In the genomic region with DNA sequence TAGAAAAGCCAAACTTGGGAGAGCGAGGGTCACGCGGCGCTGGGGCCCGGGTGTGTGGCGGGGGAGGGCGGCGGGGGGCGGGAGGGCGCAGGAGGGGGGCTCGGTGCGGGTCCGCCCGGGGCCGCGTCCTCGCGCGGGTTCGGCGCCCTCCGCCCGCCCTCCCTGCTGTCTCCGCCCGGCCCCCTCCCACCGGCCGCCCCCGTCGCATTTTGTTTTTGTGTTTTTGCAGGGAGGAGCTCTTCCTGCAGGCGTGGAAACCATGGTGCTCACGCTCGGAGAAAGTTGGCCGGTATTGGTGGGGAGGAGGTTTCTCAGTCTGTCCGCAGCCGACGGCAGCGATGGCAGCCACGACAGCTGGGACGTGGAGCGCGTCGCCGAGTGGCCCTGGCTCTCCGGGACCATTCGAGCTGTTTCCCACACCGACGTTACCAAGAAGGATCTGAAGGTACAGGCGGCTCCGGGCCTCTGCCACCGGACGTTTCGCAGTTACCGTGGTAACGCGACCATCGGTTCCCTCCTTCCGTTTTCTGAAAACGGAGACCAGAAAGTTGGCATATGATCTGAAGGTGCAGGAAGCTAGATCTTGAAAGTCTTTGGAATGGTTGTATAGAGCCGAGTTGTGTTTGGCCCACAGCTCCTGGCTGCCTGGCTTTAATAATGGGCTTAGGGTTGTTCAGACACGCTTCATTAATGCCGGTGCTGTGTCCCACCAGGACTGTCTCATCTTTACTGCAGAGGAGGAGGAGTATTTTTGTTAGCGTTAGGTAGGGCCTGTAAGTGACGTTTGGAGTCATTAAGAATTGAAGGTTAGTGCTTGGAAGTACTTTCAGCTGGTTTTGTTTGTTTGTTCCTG, we compare ENCODE assay signal across 8 cellular contexts. TPM values are rescaled to one million over a fixed set of nuclear protein-coding genes. Genes with fewer than 3 reads are reported as not detected.
A peak's percentile ranks its signal among the peaks of the same experiment; 100 is the strongest.
DNase-seq lines count a peak whose midpoint lies in the region; ATAC-seq and TF ChIP-seq lines count a peak whose summit lies in the region.

No MANE protein-coding gene starts in this region.

- H3K36me3 ChIP-seq in ectodermal cell (ENCODE audit: control insufficient read depth, insufficient read depth, low read length): no peaks in the 10 kb centered on the region
- peaks cover 7 to 9% of the 10 kb centered on the region in 2 donors for H3K36me3 ChIP-seq in lung (ENCODE audit: control insufficient read depth in 2 of 2, insufficient read depth in 2 of 2, low read length in 2 of 2)

- no peaks in the 10 kb centered on the region for H3K27me3 Mint-ChIP-seq in activated CD8-positive, alpha-beta T cell treated with anti-CD3 and anti-CD28 coated beads, Interleukin-2, amount 10 ng/mL, durations not matched to agents 7 days and 5 days (ENCODE audit: low read depth)

- POLR2A ChIA-PET in HEK293T (lab: Yijun Ruan, JAX): interaction anchor here (0.6 to 2.1 kb wide), 9 partner anchors 9 to 263 kb away, joined by 3 to 9 read pairs (median 4); no protein-coding TSS in a partner anchor
- POLR2A ChIA-PET in activated CD8-positive, alpha-beta T cell treated with anti-CD3 and anti-CD28 coated beads, Interleukin-2, amount 10 ng/mL, durations not matched to agents 7 days and 5 days (lab: Charles Lee): interaction anchor here (0.6 to 3.2 kb wide), 20 partner anchors 8 to 405 kb away, joined by 3 to 24 read pairs (median 4); a partner anchor contains a TSS

- DNase-seq in GDM1 (lab: John Stamatoyannopoulos, UW) (peak; percentile 57), HEK293T (ENCODE audit: extremely low spot score) (peak; percentile 22), NCI-H226 (peak; percentile 39), lung (ENCODE audit: low spot score) (peak; percentile 70), OCI-M2 (lab: John Stamatoyannopoulos, UW; ENCODE audit: unreplicated experiment) (no peak)
- DNase-seq in activated CD8-positive, alpha-beta T cell treated with anti-CD3 and anti-CD28 coated beads, Interleukin-2, amount 10 ng/mL, durations not matched to agents 7 days and 5 days: peak; percentile 78
- peak; percentile 37 to 49 (median 45) for DNase-seq in stimulated activated CD4-positive, alpha-beta T cell treated with anti-CD3 and anti-CD28 coated beads, TNF-alpha, amount 100 ng/mL, for 48 hours (ENCODE audit: low read depth in 3 of 3)

- H3K27ac ChIP-seq in ectodermal cell (ENCODE audit: insufficient read depth, low read depth, low read length, poor library complexity, severe bottlenecking) (peak overlapping the region; percentile 78), lung (ENCODE audit: low read depth in 1 of 2, low read length in 1 of 2) (peak overlapping the region; percentile 98)

- TF ChIP-seq CTCF in lung (IDR thresholded peaks at IDR 0.05; ENCODE audit: control extremely low read depth, extremely low read depth): no peak

- CTCF ChIA-PET in HEK293T (lab: Yijun Ruan, JAX): interaction anchor here (0.6 kb wide), 1 partner anchor 41 kb away, joined by 7 read pairs; no protein-coding TSS in a partner anchor
- CTCF ChIA-PET in activated CD8-positive, alpha-beta T cell treated with anti-CD3 and anti-CD28 coated beads, Interleukin-2, amount 10 ng/mL, durations not matched to agents 7 days and 5 days (lab: Charles Lee): interaction anchor here (0.6 to 2.9 kb wide), 9 partner anchors 26 to 253 kb away, joined by 3 to 17 read pairs (median 4); no protein-coding TSS in a partner anchor

- ATAC-seq in activated CD8-positive, alpha-beta T cell treated with anti-CD3 and anti-CD28 coated beads, Interleukin-2, amount 10 ng/mL, durations not matched to agents 7 days and 5 days: peak; percentile 19
- peak; percentile 2 for ATAC-seq in lung (ENCODE audit: insufficient read depth, low FRiP score)

- H3K9me3 Mint-ChIP-seq in activated CD8-positive, alpha-beta T cell treated with anti-CD3 and anti-CD28 coated beads, Interleukin-2, amount 10 ng/mL, durations not matched to agents 7 days and 5 days (ENCODE audit: insufficient read depth): peaks cover 26% of the 10 kb centered on the region

- peak overlapping the region; percentile 96 for H3K4me3 Mint-ChIP-seq in activated CD8-positive, alpha-beta T cell treated with anti-CD3 and anti-CD28 coated beads, Interleukin-2, amount 10 ng/mL, durations not matched to agents 7 days and 5 days

- peaks cover 63% of the 10 kb centered on the region for H3K36me3 Mint-ChIP-seq in activated CD8-positive, alpha-beta T cell treated with anti-CD3 and anti-CD28 coated beads, Interleukin-2, amount 10 ng/mL, durations not matched to agents 7 days and 5 days (ENCODE audit: low read depth)

- H3K27me3 ChIP-seq in ectodermal cell (ENCODE audit: control insufficient read depth, insufficient read depth, low read length, poor library complexity, severe bottlenecking): no peaks in the 10 kb centered on the region
- H3K27me3 ChIP-seq in lung (ENCODE audit: control insufficient read depth, insufficient read depth): no peaks in the 10 kb centered on the region

- H3K4me1 ChIP-seq in ectodermal cell (ENCODE audit: control insufficient read depth, insufficient read depth, low read length) (peaks cover 10% of the 10 kb centered on the region), lung (ENCODE audit: control insufficient read depth in 2 of 2, insufficient read depth in 2 of 2, low read length in 2 of 2) (peaks cover 7 to 24% of the 10 kb centered on the region in 2 donors)

- H3K4me3 ChIP-seq in ectodermal cell (ENCODE audit: insufficient read depth, low read depth, low read length) (peak overlapping the region; percentile 69), lung (peak overlapping the region; percentile 80)

- peaks cover 42% of the 10 kb centered on the region for H3K4me1 Mint-ChIP-seq in activated CD8-positive, alpha-beta T cell treated with anti-CD3 and anti-CD28 coated beads, Interleukin-2, amount 10 ng/mL, durations not matched to agents 7 days and 5 days (ENCODE audit: low read depth)

- WGBS in ectodermal cell, 2 experiments: 1% methylated on average over 63 of the region's 63 CpGs
- 0 to 1% methylated on average over 44 to 63 of the region's 63 CpGs for WGBS in lung, 2 donors

- peak overlapping the region; percentile 97 for H3K27ac Mint-ChIP-seq in activated CD8-positive, alpha-beta T cell treated with anti-CD3 and anti-CD28 coated beads, Interleukin-2, amount 10 ng/mL, durations not matched to agents 7 days and 5 days

- peaks cover 4% of the 10 kb centered on the region for H3K9me3 ChIP-seq in ectodermal cell (ENCODE audit: control insufficient read depth, low read length)
- peaks cover 0 to 2% of the 10 kb centered on the region in 2 donors for H3K9me3 ChIP-seq in lung (ENCODE audit: control insufficient read depth in 2 of 2, insufficient read depth in 1 of 2, low read length in 1 of 2)

TF ChIP-seq in HEK293T, 16 proteins besides CTCF, POLR2A, EP300 and RAD21:
- TF ChIP-seq FOXK2 (IDR thresholded peaks at IDR 0.05) (no peak), SUZ12 (IDR thresholded peaks at IDR 0.05) (no peak), ELF4 (IDR thresholded peaks at IDR 0.05) (no peak), BHLHE40 (IDR thresholded peaks at IDR 0.05; ENCODE audit: borderline replicate concordance) (no peak), NFRKB (IDR thresholded peaks at IDR 0.05) (no peak), FOXA1 (IDR thresholded peaks at IDR 0.05) (no peak), SP1 (IDR thresholded peaks at IDR 0.05) (no peak), ARNT (IDR thresholded peaks at IDR 0.05) (no peak), L3MBTL2 (conservative IDR thresholded peaks at IDR 0.05) (no peak), TARDBP (IDR thresholded peaks at IDR 0.05) (no peak)
- TF ChIP-seq, protein P1, sequence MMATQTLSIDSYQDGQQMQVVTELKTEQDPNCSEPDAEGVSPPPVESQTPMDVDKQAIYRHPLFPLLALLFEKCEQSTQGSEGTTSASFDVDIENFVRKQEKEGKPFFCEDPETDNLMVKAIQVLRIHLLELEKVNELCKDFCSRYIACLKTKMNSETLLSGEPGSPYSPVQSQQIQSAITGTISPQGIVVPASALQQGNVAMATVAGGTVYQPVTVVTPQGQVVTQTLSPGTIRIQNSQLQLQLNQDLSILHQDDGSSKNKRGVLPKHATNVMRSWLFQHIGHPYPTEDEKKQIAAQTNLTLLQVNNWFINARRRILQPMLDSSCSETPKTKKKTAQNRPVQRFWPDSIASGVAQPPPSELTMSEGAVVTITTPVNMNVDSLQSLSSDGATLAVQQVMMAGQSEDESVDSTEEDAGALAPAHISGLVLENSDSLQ (IDR thresholded peaks at IDR 0.05): no peak

RNA-seq across cellular contexts. Expression of a gene that starts 0.8 kb away (rescaled TPM):
- total RNA-seq in activated CD8-positive, alpha-beta T cell treated with anti-CD3 and anti-CD28 coated beads, Interleukin-2, amount 10 ng/mL, durations not matched to agents 7 days and 5 days: 10 to 100 TPM; 74.9 to 80.1 TPM
- polyA plus RNA-seq in ectodermal cell (2013, experiment 1 of 4): 36.4 TPM
- 39.4 TPM for polyA plus RNA-seq in ectodermal cell (2013, experiment 2 of 4)
- 28.0 TPM for polyA plus RNA-seq in ectodermal cell (2013, experiment 3 of 4)
- 33.9 TPM for polyA plus RNA-seq in ectodermal cell (2013, experiment 4 of 4)
- 100 to 1,000 TPM in 1 of 2 donors, 10 to 100 TPM in 1; 37.2 to 130 TPM for total RNA-seq in lung
- polyA plus RNA-seq in lung: 10 to 100 TPM; 17.5 to 18.5 TPM
